ENCODE assay signal across 24 cellular contexts in the genomic region with DNA sequence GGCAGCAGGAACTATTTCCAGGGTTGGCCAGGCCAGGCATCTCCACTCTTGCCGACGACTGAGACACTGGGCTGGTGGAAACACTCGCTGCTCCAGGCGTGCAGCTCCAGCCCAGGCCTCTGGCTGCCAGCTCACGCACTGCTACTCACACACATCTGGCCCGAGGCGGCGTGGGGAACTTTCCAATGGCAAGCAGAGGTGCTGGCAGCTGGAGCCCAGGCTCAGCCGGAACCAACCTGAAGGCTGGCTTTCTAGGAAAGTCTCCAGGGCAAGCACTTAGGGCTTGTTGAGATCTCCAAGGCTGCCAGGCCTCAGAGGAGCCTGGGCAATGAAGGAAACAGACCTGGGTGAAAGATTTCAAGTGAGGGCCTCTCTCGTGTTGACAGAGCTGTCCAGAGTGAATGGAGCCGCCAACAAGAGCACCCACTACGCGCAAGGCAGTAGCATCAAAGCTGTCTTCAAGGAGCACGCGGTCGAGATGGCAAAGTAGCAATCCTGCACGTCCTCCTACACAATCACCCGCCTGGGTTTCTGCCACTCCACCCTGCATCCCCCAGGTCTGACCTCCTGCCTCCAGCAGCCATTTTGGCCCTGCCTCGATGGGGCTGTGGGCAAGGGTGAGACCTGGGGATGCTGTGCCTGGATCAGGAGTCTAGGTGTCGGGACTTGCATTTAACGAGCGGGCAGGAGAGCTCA. TPM values are rescaled to one million over a fixed set of nuclear protein-coding genes. Genes with fewer than 3 reads are reported as not detected.
DNase-seq lines count a peak whose midpoint lies in the region; ATAC-seq, FAIRE-seq and TF ChIP-seq lines count a peak whose summit lies in the region.
"Had no signal": no experiment of that assay in that cellular context is flagged by ENCODE, and none has a peak within 500 bp of the region (broad histone marks: within the 10 kb centered on the region; RNA-seq: fewer than 3 reads in every experiment).

No MANE protein-coding gene starts in this region.

- H4K91ac ChIP-seq in trophoblast cell (ENCODE audit: low read depth, low read length): no peak overlapping the region

- TF ChIP-seq CTCF in HepG2 (CRISPR knock-in tag; IDR thresholded peaks at IDR 0.05): no peak
- TF ChIP-seq CTCF in right lobe of liver (IDR thresholded peaks at IDR 0.05): no peak
- no peak for TF ChIP-seq CTCF in foreskin fibroblast (IDR thresholded peaks at IDR 0.05; ENCODE audit: low read depth, low read length)

- TF ChIP-seq EP300 in HepG2 (IDR thresholded peaks at IDR 0.05; ENCODE audit: low read depth in 2 of 2, low read length in 2 of 2) (no peak), HepG2 (CRISPR knock-in tag; IDR thresholded peaks at IDR 0.05; ENCODE audit: borderline replicate concordance) (no peak)

- no peaks in the 10 kb centered on the region for H3K79me2 ChIP-seq in HepG2 (ENCODE audit: insufficient read depth, low read length)
- H3K79me2 ChIP-seq in trophoblast cell (ENCODE audit: control insufficient read depth, insufficient read depth, low read length, poor library complexity): peaks cover 8% of the 10 kb centered on the region

- H3K36me3 ChIP-seq in HepG2 (replicated peaks in 1 of 2; ENCODE audit: control insufficient read depth in 1 of 2, insufficient read depth in 2 of 2, low read length in 2 of 2): no peaks in the 10 kb centered on the region
- H3K36me3 ChIP-seq in right lobe of liver: no peaks in the 10 kb centered on the region
- peaks cover 14 to 19% of the 10 kb centered on the region in 2 experiments for H3K36me3 ChIP-seq in trophoblast cell (ENCODE audit: control insufficient read depth in 1 of 2, insufficient read depth in 2 of 2, low read length in 2 of 2)

- intact Hi-C loops in HepG2 (cut with micrococcal nuclease; ENCODE audit: unreplicated experiment) (no loop called here), right lobe of liver (cut with DNase I) (no loop called here), sciatic nerve (cut with DNase I) (no loop called here)

- no peak overlapping the region for H3K14ac ChIP-seq in trophoblast cell (ENCODE audit: low read length)

- H3K27me3 ChIP-seq in HepG2 (ENCODE audit: control insufficient read depth in 1 of 2, insufficient read depth in 2 of 2, low read length in 2 of 2): no peaks in the 10 kb centered on the region
- H3K27me3 ChIP-seq in right lobe of liver: no peaks in the 10 kb centered on the region
- H3K27me3 ChIP-seq in trophoblast cell (ENCODE audit: insufficient read depth, low read length): no peaks in the 10 kb centered on the region

- H2AFZ ChIP-seq in HepG2 (ENCODE audit: low read length) (no peak overlapping the region), trophoblast cell (ENCODE audit: insufficient read depth, low read length, poor library complexity) (no peak overlapping the region)

- H3K4me3 ChIP-seq in HepG2 (replicated peaks in 1 of 3; ENCODE audit: insufficient read depth in 1 of 3, low read depth in 2 of 3, low read length in 3 of 3) (no peak overlapping the region), right lobe of liver (no peak overlapping the region), foreskin fibroblast (ENCODE audit: low read depth in 1 of 2, low read length in 2 of 2) (no peak overlapping the region), trophoblast cell (ENCODE audit: low read depth, low read length) (no peak overlapping the region)
- H3K4me3 ChIP-seq: SK-N-MC had no signal

- peak overlapping the region; percentile 23 for H3K4ac ChIP-seq in trophoblast cell (ENCODE audit: low read depth, low read length)

- no peak overlapping the region for H2BK5ac ChIP-seq in trophoblast cell (ENCODE audit: low read depth, low read length, poor library complexity)

- TF ChIP-seq POLR2A in HepG2 (IDR thresholded peaks at IDR 0.05; ENCODE audit: insufficient read depth in 1 of 2, low read depth in 2 of 2, low read length in 2 of 2) (no peak), right lobe of liver (IDR thresholded peaks at IDR 0.05) (no peak)

- BruUV-seq in HepG2 (replicated peaks; lab: Mats Ljungman, UMichigan): no TSS peak

- H4K20me1 ChIP-seq in HepG2 (ENCODE audit: insufficient read depth, low read length): 0 out of 2 replicates have a peak, but pooled peaks cover 2% of the 10 kb centered on the region

- H4K8ac ChIP-seq in trophoblast cell (ENCODE audit: low read depth, low read length): no peak overlapping the region

- in situ Hi-C loops in HepG2 (cut with HindIII; ENCODE audit: extremely low pct_ligation_motif_present, low pct_unique_long_range_greater_than_20kb): no loop called here

- H3K18ac ChIP-seq in trophoblast cell (ENCODE audit: low read length): no peak overlapping the region

- CTCF ChIA-PET in HepG2 (lab: Yijun Ruan, JAX; ENCODE audit: low intra/inter-chr PET ratio, low total read pairs): no interaction called here

- H3K9ac ChIP-seq in HepG2 (ENCODE audit: insufficient read depth, low read depth, low read length) (no peak overlapping the region), trophoblast cell (ENCODE audit: low read length) (no peak overlapping the region)

- peaks cover 3% of the 10 kb centered on the region for H3K79me1 ChIP-seq in trophoblast cell (ENCODE audit: low read length)

- no peak for TF ChIP-seq RAD21 in HepG2 (CRISPR knock-in tag; IDR thresholded peaks at IDR 0.05)

- H3K4me2 ChIP-seq in HepG2 (ENCODE audit: low read depth, low read length): no peak overlapping the region
- no peak overlapping the region for H3K4me2 ChIP-seq in trophoblast cell (ENCODE audit: low read length)

- H3K23ac ChIP-seq in trophoblast cell (ENCODE audit: low read length): no peak overlapping the region

- H3K9me3 ChIP-seq in HepG2 (ENCODE audit: low read length) (no peaks in the 10 kb centered on the region), right lobe of liver (no peaks in the 10 kb centered on the region), trophoblast cell (ENCODE audit: insufficient read depth, low read depth, low read length) (peaks cover 2% of the 10 kb centered on the region)

- no peak for FAIRE-seq in HepG2 (lab: Jason Lieb, UNC)
- FAIRE-seq: RCC 7860 had no signal

- H4K12ac ChIP-seq in trophoblast cell (ENCODE audit: low read depth, low read length): no peak overlapping the region

- ATAC-seq in HepG2: no peak
- no peak for ATAC-seq in right lobe of liver
- no peak for ATAC-seq in sciatic nerve
- ATAC-seq: left lobe of liver had no signal

- H3K4me1 ChIP-seq in HepG2 (ENCODE audit: insufficient read depth, low read length): peaks cover 16% of the 10 kb centered on the region
- H3K4me1 ChIP-seq in right lobe of liver: no peaks in the 10 kb centered on the region
- H3K4me1 ChIP-seq in trophoblast cell (ENCODE audit: control insufficient read depth in 1 of 2, insufficient read depth in 2 of 2, low read length in 2 of 2): peaks cover 18 to 46% of the 10 kb centered on the region in 2 experiments

- H3K27ac ChIP-seq in HepG2 (ENCODE audit: extremely low read length, insufficient read depth, low read length): no peak overlapping the region
- H3K27ac ChIP-seq in right lobe of liver: no peak overlapping the region
- H3K27ac ChIP-seq in trophoblast cell (ENCODE audit: low read depth, low read length): no peak overlapping the region
- H3K27ac ChIP-seq: HL-60, SK-N-MC had no signal

- WGBS in HepG2 (ENCODE audit: low lambda C conversion rate): 84% methylated on average over 22 of the region's 22 CpGs
- 80% methylated on average over 4 of the region's 22 CpGs for WGBS in right lobe of liver (ENCODE audit: insufficient coverage, low coverage, low lambda C conversion rate, missing lambda C conversion rate)
- no CpG with 5 or more reads among the region's 22 CpGs for WGBS in trophoblast cell (ENCODE audit: extremely low coverage, insufficient coverage, insufficient read length)

- H2AK5ac ChIP-seq in trophoblast cell (ENCODE audit: low read length): no peak overlapping the region

- H2BK12ac ChIP-seq in trophoblast cell (ENCODE audit: low read length): no peak overlapping the region

- POLR2A ChIA-PET in HepG2 (lab: Yijun Ruan, JAX): no interaction called here

- DNase-seq in HepG2 (ENCODE audit: low spot score) (no peak), right lobe of liver (no peak), foreskin fibroblast (peak; percentile 49 to 91), trophoblast cell (peak; percentile 68 to 75), COLO668 (lab: John Stamatoyannopoulos, UW; ENCODE audit: unreplicated experiment) (no peak), HCEC 1CT (no peak), sciatic nerve (ENCODE audit: low spot score) (no peak), GOT3 (lab: John Stamatoyannopoulos, UW) (no peak)
- DNase-seq: ACHN; activated CD4-positive, alpha-beta memory T cell treated with anti-CD3 and anti-CD28 coated beads for 36 hours; activated naive CD4-positive, alpha-beta T cell treated with Interleukin-2 at 50 U/mL for 16 hours; CD4-positive, CD25-positive, alpha-beta regulatory T cell; foreskin melanocyte; IMR-90; MM.1S; NCI-H187; NCI-H446 treated with DMSO at 0.1 percent for 48 hours; NK-92 treated with Interleukin-12 subunit alpha and Interleukin-12 subunit beta, amount 100 ng/mL, for 24 hours; occipital lobe; stimulated activated naive CD4-positive, alpha-beta T cell treated with Interleukin-2 at 50 U/mL for 16 hours had no signal

- H2BK120ac ChIP-seq in trophoblast cell (ENCODE audit: insufficient read depth, low read length, poor library complexity): no peak overlapping the region

RNA-seq across cellular contexts. Expression of a gene that starts 14.4 kb away (rescaled TPM):
- 3.4 and 3.8 TPM in 2 replicates for total RNA-seq in HepG2 (2016; rRNA removed; fragmentation: Illumina TruSeq; extraction: Trizol)
- total RNA-seq in HepG2 (2016; cell fraction: cytosol; rRNA removed; fragmentation: Illumina TruSeq; extraction: Trizol; ENCODE audit: low read depth): 1.1 and 1.3 TPM in 2 replicates
- 3.2 and 3.8 TPM in 2 replicates for total RNA-seq in HepG2 (2016; cell fraction: insoluble cytoplasmic fraction; rRNA removed; fragmentation: Illumina TruSeq; extraction: Trizol)
- 1.5 and 2.4 TPM in 2 replicates for total RNA-seq in HepG2 (2016; cell fraction: membrane; rRNA removed; fragmentation: Illumina TruSeq; extraction: Trizol)
- 3.8 TPM in 2 replicates for total RNA-seq in HepG2 (2016; cell fraction: nucleus; rRNA removed; fragmentation: Illumina TruSeq; extraction: Trizol)
- 4.6 and 5.3 TPM in 2 replicates for polyA plus RNA-seq in HepG2 (2011; rRNA removed)
- polyA plus RNA-seq in HepG2 (2011; cell fraction: cytosol; rRNA removed): 1.9 and 2.4 TPM in 2 replicates
- polyA plus RNA-seq in HepG2 (2011; cell fraction: nucleus; rRNA removed): 6.3 and 6.6 TPM in 2 replicates
- polyA plus RNA-seq in HepG2 (2012): 3.7 and 4.6 TPM in 2 replicates
- 0.45 and 0.58 TPM in 2 replicates for polyA plus RNA-seq in HepG2 (2016; cell fraction: cytosol; fragmentation: Illumina TruSeq; extraction: Trizol; ENCODE audit: low read depth)
- polyA plus RNA-seq in HepG2 (2016; cell fraction: insoluble cytoplasmic fraction; fragmentation: Illumina TruSeq; extraction: Trizol; ENCODE audit: low read depth): 4.5 and 5.7 TPM in 2 replicates
- 0.58 and 1.3 TPM in 2 replicates for polyA plus RNA-seq in HepG2 (2016; cell fraction: membrane; fragmentation: Illumina TruSeq; extraction: Trizol; ENCODE audit: low read depth)
- polyA plus RNA-seq in HepG2 (2016; cell fraction: nucleus; fragmentation: Illumina TruSeq; extraction: Trizol; ENCODE audit: insufficient read depth, low read depth): 4.4 and 5.5 TPM in 2 replicates
- 6.5 and 8.9 TPM in 2 replicates for polyA minus RNA-seq in HepG2 (2011; rRNA and poly(A)+ RNA removed; ENCODE audit: low replicate concordance)
- 4.5 and 5.0 TPM in 2 replicates for polyA minus RNA-seq in HepG2 (2011; cell fraction: cytosol; rRNA and poly(A)+ RNA removed)
- 4.5 and 4.7 TPM in 2 replicates for polyA minus RNA-seq in HepG2 (2011; cell fraction: nucleus; rRNA and poly(A)+ RNA removed)
- total RNA-seq in right lobe of liver: 1 to 10 TPM; 2.5 to 6.8 (median 5.2) TPM
- 40.1 and 41.6 TPM in 2 replicates for polyA plus RNA-seq in trophoblast cell (2013)
- total RNA-seq in sciatic nerve: 39.5 TPM
- polyA plus RNA-seq: CD4-positive, CD25-positive, alpha-beta regulatory T cell had no signal

Comparison
In these comparisons a context has a peak if more than half of its experiments do, and no peak if none do; other contexts are left out.
1. DNase-seq: peak in foreskin fibroblast (2 of 2) and trophoblast cell (2 of 2); none in HepG2 (single experiment), right lobe of liver (0 of 3), COLO668 (single experiment), HCEC 1CT (single experiment), sciatic nerve (single experiment) and GOT3 (single experiment).